In the genomic region with DNA sequence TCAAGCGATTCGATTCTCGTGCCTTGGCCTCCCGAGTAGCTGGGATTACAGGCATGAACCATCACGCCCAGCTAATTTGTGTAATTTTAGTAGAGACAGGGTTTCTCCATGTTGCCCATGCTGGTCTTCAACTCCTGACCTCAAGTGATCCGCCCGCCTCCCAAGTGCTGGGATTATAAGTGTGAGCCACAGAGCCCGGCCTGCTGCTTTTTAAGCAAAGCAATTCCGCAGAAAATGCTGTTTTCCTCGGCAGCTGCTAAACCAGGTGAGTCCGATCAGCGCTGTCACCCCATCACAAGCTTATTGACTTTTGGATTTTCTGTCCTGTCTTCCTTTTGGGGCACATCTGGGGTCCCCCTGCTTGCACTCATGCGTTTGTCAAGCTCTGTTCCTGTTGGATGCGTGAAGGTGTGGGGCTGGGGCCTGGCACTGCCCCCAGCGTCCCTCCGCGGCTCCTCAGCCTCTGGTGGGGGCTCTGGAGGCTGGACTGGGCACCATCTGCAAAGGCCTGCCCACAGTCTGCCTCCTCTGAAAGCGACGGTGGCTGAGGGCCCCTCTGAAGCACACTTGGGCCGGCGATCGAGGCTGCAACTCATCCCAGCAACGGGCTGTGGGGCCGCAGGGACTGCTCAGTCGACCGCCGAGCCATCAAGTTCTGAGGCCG, we compare ENCODE assay signal across 29 cellular contexts. TPM values are rescaled to one million over a fixed set of nuclear protein-coding genes. Genes with fewer than 3 reads are reported as not detected.
DNase-seq lines count a peak whose midpoint lies in the region; ATAC-seq and TF ChIP-seq lines count a peak whose summit lies in the region.
"Had no signal": no experiment of that assay in that cellular context is flagged by ENCODE, and none has a peak within 500 bp of the region (broad histone marks: within the 10 kb centered on the region; RNA-seq: fewer than 3 reads in every experiment).

No MANE protein-coding gene starts in this region.

- no peak for DNase-seq in activated naive CD4-positive, alpha-beta T cell treated with anti-CD3 and anti-CD28 coated beads for 36 hours
- peak; percentile 47 for DNase-seq in RWPE2 (ENCODE audit: low spot score)
- peak in 2 of 3 donors; percentile 21 to 46 for DNase-seq in right lobe of liver
- DNase-seq in tibial artery = peak; percentile 13 to 56
- no peak for DNase-seq in amniotic stem cell (lab: John Stamatoyannopoulos, UW)
- no peak for DNase-seq in activated T-cell treated with anti-CD3 and anti-CD28 coated beads, Interleukin-2, amount 50 U/mL, for 1 hour
- DNase-seq: CD4-positive, alpha-beta T cell; colonic mucosa; effector CD4-positive, alpha-beta T cell; mesendoderm; NCI-H1092; NCI-H1694 treated with DMSO at 0.1 percent for 48 hours; NCI-H2171 treated with DMSO at 0.1 percent for 48 hours; NCI-H510A treated with DMSO at 0.1 percent for 48 hours; substantia nigra had no signal

- CTCF ChIA-PET in activated naive CD4-positive, alpha-beta T cell treated with anti-CD3 and anti-CD28 coated beads for 36 hours (lab: Charles Lee) = interaction anchor here (1.1 kb wide), 1 partner anchor 157 kb away, joined by 5 read pairs; no protein-coding TSS in a partner anchor

- peaks cover 4% of the 10 kb centered on the region for H3K4me1 ChIP-seq in RWPE2 (ENCODE audit: insufficient read depth, poor library complexity, severe bottlenecking)
- H3K4me1 ChIP-seq in right lobe of liver = peaks cover 0 to 95% (median 49%) of the 10 kb centered on the region in 4 donors
- peaks cover 0 to 35% (median 30%) of the 10 kb centered on the region in 4 donors for H3K4me1 ChIP-seq in tibial artery

- peak overlapping the region; percentile 35 for H3K27ac Mint-ChIP-seq in activated naive CD4-positive, alpha-beta T cell treated with anti-CD3 and anti-CD28 coated beads, Interleukin-2, amount 50 U/mL, for 24 hours
- no peak overlapping the region for H3K27ac Mint-ChIP-seq in activated naive CD4-positive, alpha-beta T cell treated with anti-CD3 and anti-CD28 coated beads for 36 hours
- H3K27ac Mint-ChIP-seq: activated naive CD8-positive, alpha-beta T cell; activated T-helper 1 cell treated with anti-CD3 and anti-CD28 coated beads, Interleukin-12 subunit alpha, Interleukin-12 subunit beta, Interleukin-2, Interleukin-4 antibody, amounts not matched to agents 30 ng/mL and 10 ng/mL and 1 ng/mL, durations not matched to agents 14 hours and 24 hours and 36 hours; CD4-positive, alpha-beta T cell; GM23338; stimulated activated memory B cell treated with anti-CD40 and anti-IgM and Interleukin-4, amounts not matched to agents 10 μg/mL and 1 μg/mL and 100 μg/mL, for 72 hours; T-helper 1 cell treated with Interleukin-12 subunit alpha and Interleukin-12 subunit beta and Interleukin-4 antibody, amounts not matched to agents 30 μg/mL and 1 μg/mL, for 36 hours had no signal

- H3K36me3 ChIP-seq in RWPE2 (ENCODE audit: low read depth) (no peaks in the 10 kb centered on the region), right lobe of liver (no peaks in the 10 kb centered on the region), tibial artery (peaks cover 0 to 15% (median 0%) of the 10 kb centered on the region in 3 donors)
- H3K36me3 ChIP-seq: cardiac muscle cell, colonic mucosa, gastrocnemius medialis, prostate gland had no signal

- H3K27ac ChIP-seq in RWPE2 (ENCODE audit: poor library complexity, severe bottlenecking) = no peak overlapping the region
- H3K27ac ChIP-seq in right lobe of liver = peak overlapping the region in 2 of 3 donors; percentile 96 to 99
- H3K27ac ChIP-seq in tibial artery = no peak overlapping the region
- H3K27ac ChIP-seq: cardiac muscle cell, colonic mucosa, gastrocnemius medialis, hepatocyte, prostate gland, RWPE1, SK-N-MC, upper lobe of left lung had no signal

- no peak for TF ChIP-seq POLR2A in right lobe of liver (IDR thresholded peaks at IDR 0.05)

- intact Hi-C loops in activated naive CD4-positive, alpha-beta T cell treated with anti-CD3 and anti-CD28 coated beads for 36 hours (cut with micrococcal nuclease) = no loop called here
- intact Hi-C loops in right lobe of liver (cut with DNase I) = no loop called here
- intact Hi-C loops in tibial artery (cut with DNase I; ENCODE audit: low total_unique reads) = no loop called here

- H3K4me1 Mint-ChIP-seq in activated naive CD4-positive, alpha-beta T cell treated with anti-CD3 and anti-CD28 coated beads, Interleukin-2, amount 50 U/mL, for 24 hours = no peaks in the 10 kb centered on the region
- H3K4me1 Mint-ChIP-seq in activated naive CD4-positive, alpha-beta T cell treated with anti-CD3 and anti-CD28 coated beads for 36 hours (ENCODE audit: low read depth) = no peaks in the 10 kb centered on the region

- no peaks in the 10 kb centered on the region for H3K9me3 Mint-ChIP-seq in activated naive CD4-positive, alpha-beta T cell treated with anti-CD3 and anti-CD28 coated beads, Interleukin-2, amount 50 U/mL, for 24 hours
- no peaks in the 10 kb centered on the region for H3K9me3 Mint-ChIP-seq in activated naive CD4-positive, alpha-beta T cell treated with anti-CD3 and anti-CD28 coated beads for 36 hours
- H3K9me3 Mint-ChIP-seq: activated T-helper 1 cell treated with anti-CD3 and anti-CD28 coated beads, Interleukin-12 subunit alpha, Interleukin-12 subunit beta, Interleukin-2, Interleukin-4 antibody, amounts not matched to agents 30 ng/mL and 10 ng/mL and 1 ng/mL, durations not matched to agents 14 hours and 24 hours and 36 hours; CD4-positive, alpha-beta T cell; GM23338; stimulated activated memory B cell treated with anti-CD40 and anti-IgM and Interleukin-4, amounts not matched to agents 10 μg/mL and 1 μg/mL and 100 μg/mL, for 72 hours; T-helper 1 cell treated with Interleukin-12 subunit alpha and Interleukin-12 subunit beta and Interleukin-4 antibody, amounts not matched to agents 30 μg/mL and 1 μg/mL, for 36 hours had no signal

- H3K9me3 ChIP-seq in RWPE2 (ENCODE audit: severe bottlenecking) (no peaks in the 10 kb centered on the region), right lobe of liver (no peaks in the 10 kb centered on the region), tibial artery (no peaks in the 10 kb centered on the region)
- H3K9me3 ChIP-seq: colonic mucosa, gastrocnemius medialis, prostate gland, upper lobe of left lung had no signal

- H3K27me3 ChIP-seq in RWPE2 (ENCODE audit: insufficient read depth, poor library complexity, severe bottlenecking) (no peaks in the 10 kb centered on the region), right lobe of liver (no peaks in the 10 kb centered on the region), tibial artery (no peaks in the 10 kb centered on the region)
- H3K27me3 ChIP-seq: cardiac muscle cell, colonic mucosa, gastrocnemius medialis, hepatocyte, upper lobe of left lung had no signal

- no peak for ATAC-seq in RWPE2 (ENCODE audit: low read depth)
- no peak for ATAC-seq in right lobe of liver
- ATAC-seq in HG02642 (IDR thresholded peaks at IDR 0.05; ENCODE audit: poor library complexity, unreplicated experiment) = no peak
- ATAC-seq: gastrocnemius medialis; GM23338; stimulated activated memory B cell treated with anti-CD40 and anti-IgM and Interleukin-4, amounts not matched to agents 10 μg/mL and 1 μg/mL and 100 μg/mL, for 72 hours had no signal

- no peak overlapping the region for H3K4me3 Mint-ChIP-seq in activated naive CD4-positive, alpha-beta T cell treated with anti-CD3 and anti-CD28 coated beads, Interleukin-2, amount 50 U/mL, for 24 hours
- H3K4me3 Mint-ChIP-seq in activated naive CD4-positive, alpha-beta T cell treated with anti-CD3 and anti-CD28 coated beads for 36 hours = no peak overlapping the region
- H3K4me3 Mint-ChIP-seq: activated naive CD8-positive, alpha-beta T cell; activated T-helper 1 cell treated with anti-CD3 and anti-CD28 coated beads, Interleukin-12 subunit alpha, Interleukin-12 subunit beta, Interleukin-2, Interleukin-4 antibody, amounts not matched to agents 30 ng/mL and 10 ng/mL and 1 ng/mL, durations not matched to agents 14 hours and 24 hours and 36 hours; CD4-positive, alpha-beta T cell; GM23338; stimulated activated memory B cell treated with anti-CD40 and anti-IgM and Interleukin-4, amounts not matched to agents 10 μg/mL and 1 μg/mL and 100 μg/mL, for 72 hours; T-helper 1 cell treated with Interleukin-12 subunit alpha and Interleukin-12 subunit beta and Interleukin-4 antibody, amounts not matched to agents 30 μg/mL and 1 μg/mL, for 36 hours had no signal

- WGBS in right lobe of liver (ENCODE audit: insufficient coverage, low coverage, low lambda C conversion rate, missing lambda C conversion rate) = 87% methylated on average over 11 of the region's 28 CpGs

- no peak for TF ChIP-seq CTCF in RWPE2 (IDR thresholded peaks at IDR 0.05; ENCODE audit: poor library complexity, severe bottlenecking)
- TF ChIP-seq CTCF in right lobe of liver (IDR thresholded peaks at IDR 0.05) = no peak
- no peak for TF ChIP-seq CTCF in tibial artery (IDR thresholded peaks at IDR 0.05)

- no peaks in the 10 kb centered on the region for H3K36me3 Mint-ChIP-seq in activated naive CD4-positive, alpha-beta T cell treated with anti-CD3 and anti-CD28 coated beads, Interleukin-2, amount 50 U/mL, for 24 hours
- H3K36me3 Mint-ChIP-seq in activated naive CD4-positive, alpha-beta T cell treated with anti-CD3 and anti-CD28 coated beads for 36 hours (ENCODE audit: low read depth) = no peaks in the 10 kb centered on the region
- H3K36me3 Mint-ChIP-seq: activated naive CD8-positive, alpha-beta T cell had no signal

- H3K27me3 Mint-ChIP-seq in activated naive CD4-positive, alpha-beta T cell treated with anti-CD3 and anti-CD28 coated beads, Interleukin-2, amount 50 U/mL, for 24 hours = no peaks in the 10 kb centered on the region
- H3K27me3 Mint-ChIP-seq in activated naive CD4-positive, alpha-beta T cell treated with anti-CD3 and anti-CD28 coated beads for 36 hours (ENCODE audit: low read depth) = no peaks in the 10 kb centered on the region
- H3K27me3 Mint-ChIP-seq: activated naive CD8-positive, alpha-beta T cell; CD4-positive, alpha-beta T cell; stimulated activated memory B cell treated with anti-CD40 and anti-IgM and Interleukin-4, amounts not matched to agents 10 μg/mL and 1 μg/mL and 100 μg/mL, for 72 hours had no signal

- H3K4me3 ChIP-seq in RWPE2 (ENCODE audit: severe bottlenecking) = no peak overlapping the region
- no peak overlapping the region for H3K4me3 ChIP-seq in right lobe of liver
- no peak overlapping the region for H3K4me3 ChIP-seq in tibial artery
- H3K4me3 ChIP-seq: cardiac muscle cell, colonic mucosa, gastrocnemius medialis, GM23338, hepatocyte, prostate gland, SK-N-MC, upper lobe of left lung had no signal

RNA-seq across cellular contexts. Expression of a gene that starts 25.7 kb away (rescaled TPM):
- 10 to 100 TPM; 37.3 to 38.7 TPM for total RNA-seq in activated naive CD4-positive, alpha-beta T cell treated with anti-CD3 and anti-CD28 coated beads for 36 hours
- total RNA-seq in right lobe of liver = 10 to 100 TPM; 15.0 to 32.3 (median 27.1) TPM

Comparison
In these comparisons a context has a peak if more than half of its experiments do, and no peak if none do; other contexts are left out.
1. DNase-seq: peak in RWPE2 (single experiment), right lobe of liver (2 of 3) and tibial artery (2 of 2); none in activated naive CD4-positive, alpha-beta T cell treated with anti-CD3 and anti-CD28 coated beads for 36 hours (single experiment), amniotic stem cell (single experiment) and activated T-cell treated with anti-CD3 and anti-CD28 coated beads, Interleukin-2, amount 50 U/mL, for 1 hour (single experiment).
2. H3K27ac ChIP-seq: peak in right lobe of liver (2 of 3); none in RWPE2 (single experiment) and tibial artery (0 of 2).